ENCODE assay signal across 13 cellular contexts in genomic region chr14:31122921-31123320, GRCh38.
"Had no signal": no experiment of that assay in that cellular context is flagged by ENCODE, and none has a peak within 500 bp of the region (broad histone marks: within the 10 kb centered on the region; RNA-seq: fewer than 3 reads in every experiment).

No MANE protein-coding gene starts in this region.

- DNase-seq: activated CD4-positive, alpha-beta T cell treated with anti-CD3 and anti-CD28 coated beads, Interleukin-2, amount 50 U/mL, for 48 hours; activated naive CD4-positive, alpha-beta T cell treated with anti-CD3 and anti-CD28 coated beads for 36 hours; adrenal gland; dorsolateral prefrontal cortex; endodermal cell; immature natural killer cell; posterior cingulate gyrus; retina; stimulated activated CD4-positive, alpha-beta T cell treated with anti-CD3 and anti-CD28 coated beads, Interleukin-2, amount 100 ng/mL, for 48 hours had no signal

- H3K27me3 Mint-ChIP-seq: natural killer cell treated with Interleukin-12 subunit alpha and Interleukin-12 subunit beta and Interleukin-15 and Interleukin-18, amount 100 ng/mL, for 72 hours; stimulated activated memory B cell treated with anti-CD40 and anti-IgM and Interleukin-4, amounts not matched to agents 10 μg/mL and 1 μg/mL and 100 μg/mL, for 72 hours had no signal

- H3K4me1 Mint-ChIP-seq: stimulated activated memory B cell treated with anti-CD40 and anti-IgM and Interleukin-4, amounts not matched to agents 10 μg/mL and 1 μg/mL and 100 μg/mL, for 72 hours had no signal

- H3K4me3 Mint-ChIP-seq: activated naive CD4-positive, alpha-beta T cell treated with anti-CD3 and anti-CD28 coated beads for 36 hours; endodermal cell; immature natural killer cell; natural killer cell treated with Interleukin-12 subunit alpha and Interleukin-12 subunit beta and Interleukin-15 and Interleukin-18, amount 100 ng/mL, for 72 hours; stimulated activated memory B cell treated with anti-CD40 and anti-IgM and Interleukin-4, amounts not matched to agents 10 μg/mL and 1 μg/mL and 100 μg/mL, for 72 hours had no signal

- H3K9me3 Mint-ChIP-seq: activated naive CD4-positive, alpha-beta T cell treated with anti-CD3 and anti-CD28 coated beads for 36 hours; activated T-helper 2 cell treated with anti-CD3 and anti-CD28 coated beads, Interferon-gamma antibody, Interleukin-2, Interleukin-4, amounts not matched to agents 10 μg/mL and 5 μg/mL and 100 μg/mL, durations not matched to agents 14 hours and 24 hours and 36 hours; endodermal cell; immature natural killer cell; natural killer cell treated with Interleukin-12 subunit alpha and Interleukin-12 subunit beta and Interleukin-15 and Interleukin-18, amount 100 ng/mL, for 72 hours; stimulated activated memory B cell treated with anti-CD40 and anti-IgM and Interleukin-4, amounts not matched to agents 10 μg/mL and 1 μg/mL and 100 μg/mL, for 72 hours had no signal

- H3K27ac Mint-ChIP-seq: activated naive CD4-positive, alpha-beta T cell treated with anti-CD3 and anti-CD28 coated beads for 36 hours; activated T-helper 2 cell treated with anti-CD3 and anti-CD28 coated beads, Interferon-gamma antibody, Interleukin-2, Interleukin-4, amounts not matched to agents 10 μg/mL and 5 μg/mL and 100 μg/mL, durations not matched to agents 14 hours and 24 hours and 36 hours; endodermal cell; natural killer cell treated with Interleukin-12 subunit alpha and Interleukin-12 subunit beta and Interleukin-15 and Interleukin-18, amount 100 ng/mL, for 72 hours; stimulated activated memory B cell treated with anti-CD40 and anti-IgM and Interleukin-4, amounts not matched to agents 10 μg/mL and 1 μg/mL and 100 μg/mL, for 72 hours had no signal

- ATAC-seq: gastroesophageal sphincter; natural killer cell treated with Interleukin-12 subunit alpha and Interleukin-12 subunit beta and Interleukin-15 and Interleukin-18, amount 100 ng/mL, for 72 hours; stimulated activated memory B cell treated with anti-CD40 and anti-IgM and Interleukin-4, amounts not matched to agents 10 μg/mL and 1 μg/mL and 100 μg/mL, for 72 hours had no signal
